In the genomic region with DNA sequence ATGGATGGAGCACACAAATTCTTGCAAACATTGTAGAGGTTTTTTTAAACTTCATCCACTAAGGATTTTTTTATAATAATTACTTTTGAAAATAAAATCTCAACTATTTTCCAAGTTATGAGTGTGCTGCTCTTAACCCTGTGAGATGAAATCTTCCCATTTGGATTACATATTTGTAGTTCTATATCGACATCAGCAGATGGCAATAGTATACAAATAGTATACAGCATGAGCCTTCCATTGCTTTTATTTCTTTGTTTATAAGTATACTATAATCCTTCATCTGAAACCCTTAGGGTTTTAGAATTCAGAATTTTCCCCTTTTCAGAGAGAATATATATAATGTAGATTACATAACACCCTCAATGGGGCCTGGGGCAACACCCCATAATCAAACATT, we compare ENCODE assay signal across 12 cellular contexts.
DNase-seq lines count a peak whose midpoint lies in the region; TF ChIP-seq lines count a peak whose summit lies in the region.
"Had no signal": no experiment of that assay in that cellular context is flagged by ENCODE, and none has a peak within 500 bp of the region (broad histone marks: within the 10 kb centered on the region; RNA-seq: fewer than 3 reads in every experiment).

No MANE protein-coding gene starts in this region.

- peak; percentile 9 for DNase-seq in A673 (ENCODE audit: low spot score)
- peak; percentile 32 for DNase-seq in DMS53 treated with DMSO at 0.1 percent for 48 hours (lab: John Stamatoyannopoulos, UW; ENCODE audit: unreplicated experiment)
- peak; percentile 26 for DNase-seq in OCI-M1 (lab: John Stamatoyannopoulos, UW)
- DNase-seq in fibroblast of the aortic adventitia (ENCODE audit: low read depth) = peak; percentile 15
- DNase-seq in mesothelial cell of epicardium (ENCODE audit: low spot score in 2 of 2, unreplicated experiment in 2 of 2) = no peak
- DNase-seq in hippocampal formation (lab: John Stamatoyannopoulos, UW) = no peak
- DNase-seq in effector CD8-positive, alpha-beta T cell (lab: John Stamatoyannopoulos, UW) = no peak
- no peak for DNase-seq in DMS79 treated with DMSO at 0.1 percent for 48 hours (lab: John Stamatoyannopoulos, UW)
- DNase-seq: activated CD8-positive, alpha-beta memory T cell treated with anti-CD3 and anti-CD28 coated beads, Interleukin-2, amount 50 U/mL, for 48 hours; adrenal gland; NCI-H1436 had no signal

- peaks cover 10% of the 10 kb centered on the region for H3K36me3 ChIP-seq in A673 (ENCODE audit: insufficient read depth, low read length, poor library complexity, severe bottlenecking)

- H3K27ac ChIP-seq in A673 (ENCODE audit: low read depth, low read length, poor library complexity, severe bottlenecking) = no peak overlapping the region
- H3K27ac ChIP-seq: adrenal gland had no signal

- no peak overlapping the region for H3K4me3 ChIP-seq in A673 (ENCODE audit: low read depth, low read length, poor library complexity, severe bottlenecking)
- no peak overlapping the region for H3K4me3 ChIP-seq in fibroblast of the aortic adventitia (ENCODE audit: low read depth, low read length)
- H3K4me3 ChIP-seq: adrenal gland, GM12878 had no signal

- POLR2A ChIA-PET in A673 (lab: Charles Lee; ENCODE audit: low non-redundant PET) = no interaction called here

- intact Hi-C loops in A673 (cut with micrococcal nuclease; ENCODE audit: unreplicated experiment) = loop anchor here (5.0 kb wide), 1 partner anchor 72 kb away; the partner anchor contains the start of gene GJA3

- no peaks in the 10 kb centered on the region for H3K27me3 Mint-ChIP-seq in mesothelial cell of epicardium (ENCODE audit: low read depth)

- H3K27ac Mint-ChIP-seq in mesothelial cell of epicardium = no peak overlapping the region

- no peak overlapping the region for H3K4me3 Mint-ChIP-seq in mesothelial cell of epicardium

- TF ChIP-seq CTCF in A673 (conservative IDR thresholded peaks at IDR 0.05; ENCODE audit: low read depth, low read length) (peak; percentile 44; the same call in 1 of the 2 replicates), fibroblast of the aortic adventitia (IDR thresholded peaks at IDR 0.05; ENCODE audit: insufficient read depth, low read length) (no peak), mesothelial cell of epicardium (IDR thresholded peaks at IDR 0.05; ENCODE audit: unreplicated experiment) (no peak)

- H3K4me1 Mint-ChIP-seq in mesothelial cell of epicardium = no peaks in the 10 kb centered on the region

- H3K9me3 Mint-ChIP-seq in mesothelial cell of epicardium = no peaks in the 10 kb centered on the region

- peaks cover 9% of the 10 kb centered on the region for H3K36me3 Mint-ChIP-seq in mesothelial cell of epicardium

- no TSS peak for BruUV-seq in A673 (replicated peaks; lab: Mats Ljungman, UMichigan)

- H3K4me1 ChIP-seq in A673 (ENCODE audit: insufficient read depth, low read length, poor library complexity, severe bottlenecking) = no peaks in the 10 kb centered on the region
- H3K4me1 ChIP-seq: adrenal gland had no signal

- H3K9me3 ChIP-seq in A673 (ENCODE audit: low read depth, low read length, poor library complexity, severe bottlenecking) = no peaks in the 10 kb centered on the region
- H3K9me3 ChIP-seq: adrenal gland had no signal

- no peaks in the 10 kb centered on the region for H3K27me3 ChIP-seq in A673 (replicated peaks; ENCODE audit: insufficient read depth, low read depth, low read length, poor library complexity)
- H3K27me3 ChIP-seq: adrenal gland had no signal

- CTCF ChIA-PET in A673 (lab: Charles Lee) = interaction anchor here (0.7 kb wide), 1 partner anchor 66 kb away, joined by 3 read pairs; no protein-coding TSS in a partner anchor

Comparison
In these comparisons a context has a peak if more than half of its experiments do, and no peak if none do; other contexts are left out.
1. DNase-seq: peak in A673 (single experiment), DMS53 treated with DMSO at 0.1 percent for 48 hours (single experiment), OCI-M1 (single experiment) and fibroblast of the aortic adventitia (single experiment); none in mesothelial cell of epicardium (0 of 2), hippocampal formation (0 of 2), effector CD8-positive, alpha-beta T cell (single experiment) and DMS79 treated with DMSO at 0.1 percent for 48 hours (single experiment).